ENCODE assay signal across 35 cellular contexts in genomic region chr13:99412856-99413255, GRCh38.
"Had no signal": no experiment of that assay in that cellular context is flagged by ENCODE, and none has a peak within 500 bp of the region (broad histone marks: within the 10 kb centered on the region; RNA-seq: fewer than 3 reads in every experiment).

No MANE protein-coding gene starts in this region.

- H3K27me3 ChIP-seq: MG63 had no signal

- H3K36me3 ChIP-seq: MG63 had no signal

- H3K9me3 ChIP-seq: MG63 had no signal

- DNase-seq: Kasumi-1, MG63, MM.1S, MV-4-11, NCI-H1048, NCI-H1092, NCI-H1092 treated with DMSO at 0.1 percent for 48 hours, NCI-H1105, NCI-H1105 treated with DMSO at 0.1 percent for 48 hours, NCI-H1417, NCI-H1417 treated with DMSO at 0.1 percent for 48 hours, NCI-H1436, NCI-H1436 treated with DMSO at 0.1 percent for 48 hours, NCI-H146, NCI-H1694, NCI-H1694 treated with DMSO at 0.1 percent for 48 hours, NCI-H187, NCI-H187 treated with DMSO at 0.1 percent for 48 hours, NCI-H1930, NCI-H2029, NCI-H2029 treated with DMSO at 0.1 percent for 48 hours, NCI-H2081, NCI-H2081 treated with DMSO at 0.1 percent for 48 hours, NCI-H2107, NCI-H2171, NCI-H2171 treated with DMSO at 0.1 percent for 48 hours, NCI-H2227 treated with DMSO at 0.1 percent for 48 hours, NCI-H226, NCI-H345, NCI-H446, NCI-H446 treated with DMSO at 0.1 percent for 48 hours, NCI-H510A, NCI-H510A treated with DMSO at 0.1 percent for 48 hours, NCI-H524, NCI-H524 treated with DMSO at 0.1 percent for 48 hours had no signal

- H3K4me3 ChIP-seq: MG63 had no signal
